In the genomic region with DNA sequence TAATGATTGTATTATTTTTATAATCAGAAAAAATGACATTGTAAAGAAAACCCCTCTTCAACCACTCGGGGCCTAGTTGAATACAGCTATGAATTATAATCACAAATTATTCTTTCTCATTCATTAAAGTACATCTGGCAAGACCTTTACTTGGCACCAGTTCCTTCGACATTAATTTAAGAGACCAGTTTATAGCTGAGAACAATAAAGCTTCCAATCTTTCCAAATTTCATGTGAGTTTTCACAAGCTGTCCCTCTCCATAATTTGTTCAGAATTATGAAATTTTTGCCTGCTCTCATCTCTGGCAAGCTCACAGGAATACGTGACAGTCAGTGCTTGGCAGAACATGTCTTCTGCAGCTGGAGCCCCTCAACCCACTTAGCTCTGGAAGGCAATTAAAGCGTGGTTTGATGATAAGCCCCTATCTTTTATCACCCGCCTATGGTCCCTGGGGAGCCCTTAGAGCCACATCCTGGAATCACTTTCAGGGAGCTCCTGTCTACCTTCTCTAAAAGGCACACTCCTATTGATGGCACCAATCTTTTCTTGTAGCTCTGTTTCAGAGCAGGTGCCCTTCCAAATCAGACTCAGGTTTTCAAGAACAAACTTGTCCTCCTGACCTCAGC, we compare ENCODE assay signal across 15 cellular contexts.
DNase-seq lines count a peak whose midpoint lies in the region; ATAC-seq and TF ChIP-seq lines count a peak whose summit lies in the region.
"Had no signal": no experiment of that assay in that cellular context is flagged by ENCODE, and none has a peak within 500 bp of the region (broad histone marks: within the 10 kb centered on the region; RNA-seq: fewer than 3 reads in every experiment).

No MANE protein-coding gene starts in this region.

- peaks cover 38 to 39% of the 10 kb centered on the region in 2 donors for H3K27me3 Mint-ChIP-seq in T-cell

- H3K9me3 Mint-ChIP-seq in T-cell = no peaks in the 10 kb centered on the region

- H3K36me3 Mint-ChIP-seq in T-cell = no peaks in the 10 kb centered on the region

- H3K4me3 ChIP-seq in A673 (ENCODE audit: low read depth, low read length, poor library complexity, severe bottlenecking) (no peak overlapping the region), AG04450 (ENCODE audit: low read depth, low read length) (no peak overlapping the region)
- H3K4me3 ChIP-seq: MG63, Peyer's patch had no signal

- TF ChIP-seq CTCF in A673 (conservative IDR thresholded peaks at IDR 0.05; ENCODE audit: low read depth, low read length) (no peak), AG04450 (IDR thresholded peaks at IDR 0.05; ENCODE audit: low read depth, low read length) (no peak)

- CTCF ChIA-PET in A673 (lab: Charles Lee) = interaction anchor here (0.6 kb wide), 1 partner anchor 240 kb away, joined by 3 read pairs; no protein-coding TSS in a partner anchor
- CTCF ChIA-PET in AG04450 (lab: Charles Lee) = no interaction called here
- CTCF ChIA-PET in T-cell (lab: Charles Lee) = no interaction called here

- H3K27me3 ChIP-seq in A673 (replicated peaks; ENCODE audit: insufficient read depth, low read depth, low read length, poor library complexity) (no peaks in the 10 kb centered on the region), AG04450 (ENCODE audit: control insufficient read depth, insufficient read depth, low read length) (no peaks in the 10 kb centered on the region)
- H3K27me3 ChIP-seq: MG63, Peyer's patch had no signal

- peak overlapping the region; percentile 99 for H3K27ac ChIP-seq in A673 (ENCODE audit: low read depth, low read length, poor library complexity, severe bottlenecking)
- peak overlapping the region; percentile 24 for H3K27ac ChIP-seq in AG04450 (ENCODE audit: low read depth, low read length)
- H3K27ac ChIP-seq: Peyer's patch had no signal

- H3K9me3 ChIP-seq in A673 (ENCODE audit: low read depth, low read length, poor library complexity, severe bottlenecking) (no peaks in the 10 kb centered on the region), AG04450 (ENCODE audit: control insufficient read depth, insufficient read depth, low read length) (no peaks in the 10 kb centered on the region)
- H3K9me3 ChIP-seq: Caco-2, MG63, Peyer's patch had no signal

- H3K4me1 Mint-ChIP-seq in T-cell = no peaks in the 10 kb centered on the region

- no peak for ATAC-seq in T-cell (replicated peaks in 1 of 4)

- peaks cover 95% of the 10 kb centered on the region for H3K4me1 ChIP-seq in A673 (ENCODE audit: insufficient read depth, low read length, poor library complexity, severe bottlenecking)
- H3K4me1 ChIP-seq: Caco-2, Peyer's patch had no signal

- no peak overlapping the region for H3K27ac Mint-ChIP-seq in T-cell

- BruUV-seq in A673 (replicated peaks; lab: Mats Ljungman, UMichigan) = TSS peak; percentile 28

- POLR2A ChIA-PET in A673 (lab: Charles Lee; ENCODE audit: low non-redundant PET) = interaction anchor here (0.6 kb wide), 1 partner anchor 34 kb away, joined by 3 read pairs; no protein-coding TSS in a partner anchor
- POLR2A ChIA-PET in AG04450 (lab: Yijun Ruan, JAX) = no interaction called here
- POLR2A ChIA-PET in T-cell (lab: Charles Lee) = interaction anchor here in 1 of 2 donors (0.5 kb wide), 1 partner anchor 14 kb away, joined by 3 read pairs; no protein-coding TSS in a partner anchor

- no peaks in the 10 kb centered on the region for H3K36me3 ChIP-seq in A673 (ENCODE audit: insufficient read depth, low read length, poor library complexity, severe bottlenecking)
- H3K36me3 ChIP-seq: MG63, Peyer's patch had no signal

- intact Hi-C loops in A673 (cut with micrococcal nuclease; ENCODE audit: unreplicated experiment) = loop anchor here (1.0 to 5.0 kb wide), 3 partner anchors 24 to 257 kb away; no protein-coding TSS in a partner anchor

- DNase-seq in A673 (ENCODE audit: low spot score) (peak; percentile 95), AG04450 (ENCODE audit: low read depth, low spot score) (no peak), NCI-H1092 treated with DMSO at 0.1 percent for 48 hours (lab: John Stamatoyannopoulos, UW) (peak; percentile 75), NCI-H82 (lab: John Stamatoyannopoulos, UW) (peak; percentile 79), GOT3 (lab: John Stamatoyannopoulos, UW) (no peak), DMS79 treated with DMSO at 0.1 percent for 48 hours (lab: John Stamatoyannopoulos, UW) (no peak), T-cell (no peak), GM03348 (ENCODE audit: low spot score) (no peak)
- DNase-seq: Caco-2, GF-D8, H7, MG63, Peyer's patch, SHP77, T-helper 2 cell had no signal

- H3K4me3 Mint-ChIP-seq in T-cell = no peak overlapping the region

Comparison
In these comparisons a context has a peak if more than half of its experiments do, and no peak if none do; other contexts are left out.
1. DNase-seq: peak in A673 (single experiment), NCI-H1092 treated with DMSO at 0.1 percent for 48 hours (single experiment) and NCI-H82 (single experiment); none in AG04450 (single experiment), GOT3 (single experiment), DMS79 treated with DMSO at 0.1 percent for 48 hours (single experiment), T-cell (0 of 34) and GM03348 (single experiment).